Comparison of ENCODE assay signal across 25 cellular contexts in the genomic region with DNA sequence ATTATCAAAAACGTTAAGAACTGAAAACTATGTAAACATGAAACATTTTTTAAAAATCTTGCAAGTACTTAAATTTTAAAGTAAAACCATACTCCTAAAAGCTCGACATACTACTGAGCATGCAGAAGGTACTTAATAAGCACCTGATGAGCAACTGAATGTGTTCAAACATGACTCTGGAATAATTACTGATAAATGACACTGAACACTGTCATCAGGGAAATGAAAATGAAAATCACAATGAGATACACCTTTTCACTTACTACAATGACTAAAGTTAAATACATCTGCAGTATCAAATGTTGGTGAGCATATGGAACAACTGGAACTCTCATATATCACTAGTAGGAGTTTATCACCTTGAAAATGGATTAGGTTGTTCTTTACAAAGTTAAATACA.
"Had no signal": no experiment of that assay in that cellular context is flagged by ENCODE, and none has a peak within 500 bp of the region (broad histone marks: within the 10 kb centered on the region; RNA-seq: fewer than 3 reads in every experiment).

No MANE protein-coding gene starts in this region.

- H3K4me3 Mint-ChIP-seq: activated CD8-positive, alpha-beta T cell treated with anti-CD3 and anti-CD28 coated beads for 36 hours; activated naive CD4-positive, alpha-beta T cell treated with anti-CD3 and anti-CD28 coated beads for 36 hours; activated naive CD8-positive, alpha-beta T cell; activated T-helper 1 cell treated with anti-CD3 and anti-CD28 coated beads, Interleukin-12 subunit alpha, Interleukin-12 subunit beta, Interleukin-2, Interleukin-4 antibody, amounts not matched to agents 30 ng/mL and 10 ng/mL and 1 ng/mL, durations not matched to agents 14 hours and 24 hours and 36 hours had no signal

- H3K27ac Mint-ChIP-seq: activated CD8-positive, alpha-beta T cell treated with anti-CD3 and anti-CD28 coated beads for 36 hours; activated T-helper 1 cell treated with anti-CD3 and anti-CD28 coated beads, Interleukin-12 subunit alpha, Interleukin-12 subunit beta, Interleukin-2, Interleukin-4 antibody, amounts not matched to agents 30 ng/mL and 10 ng/mL and 1 ng/mL, durations not matched to agents 14 hours and 24 hours and 36 hours had no signal

- H3K27me3 Mint-ChIP-seq: activated CD8-positive, alpha-beta T cell treated with anti-CD3 and anti-CD28 coated beads for 36 hours; activated naive CD8-positive, alpha-beta T cell had no signal

- H3K27ac ChIP-seq: SK-N-MC, VCaP had no signal

- H3K27me3 ChIP-seq: MG63 had no signal

- DNase-seq: activated CD4-positive, alpha-beta T cell treated with anti-CD3 and anti-CD28 coated beads for 4 hours; activated CD4-positive, CD25-positive, alpha-beta regulatory T cell; activated CD8-positive, alpha-beta memory T cell treated with anti-CD3 and anti-CD28 coated beads, Interleukin-2, amount 50 U/mL, for 4 hours; activated CD8-positive, alpha-beta T cell treated with anti-CD3 and anti-CD28 coated beads for 36 hours; activated gamma-delta T cell; activated naive CD4-positive, alpha-beta T cell treated with anti-CD3 and anti-CD28 coated beads for 36 hours; central memory CD4-positive, alpha-beta T cell; MG63; MV-4-11; NCI-H1092 treated with DMSO at 0.1 percent for 48 hours; NCI-H1436 treated with DMSO at 0.1 percent for 48 hours; NCI-H187; NCI-H2081; NCI-H226; NCI-H510A; NCI-H526 treated with DMSO at 0.1 percent for 48 hours; NCI-H82; RPMI8226; T-helper 1 cell had no signal

- H3K9me3 Mint-ChIP-seq: activated CD8-positive, alpha-beta T cell treated with anti-CD3 and anti-CD28 coated beads for 36 hours; activated naive CD4-positive, alpha-beta T cell treated with anti-CD3 and anti-CD28 coated beads for 36 hours; activated T-helper 1 cell treated with anti-CD3 and anti-CD28 coated beads, Interleukin-12 subunit alpha, Interleukin-12 subunit beta, Interleukin-2, Interleukin-4 antibody, amounts not matched to agents 30 ng/mL and 10 ng/mL and 1 ng/mL, durations not matched to agents 14 hours and 24 hours and 36 hours had no signal

- ATAC-seq: activated CD8-positive, alpha-beta T cell treated with anti-CD3 and anti-CD28 coated beads for 36 hours; Panc1; Right ventricle myocardium inferior had no signal
